In the genomic region with DNA sequence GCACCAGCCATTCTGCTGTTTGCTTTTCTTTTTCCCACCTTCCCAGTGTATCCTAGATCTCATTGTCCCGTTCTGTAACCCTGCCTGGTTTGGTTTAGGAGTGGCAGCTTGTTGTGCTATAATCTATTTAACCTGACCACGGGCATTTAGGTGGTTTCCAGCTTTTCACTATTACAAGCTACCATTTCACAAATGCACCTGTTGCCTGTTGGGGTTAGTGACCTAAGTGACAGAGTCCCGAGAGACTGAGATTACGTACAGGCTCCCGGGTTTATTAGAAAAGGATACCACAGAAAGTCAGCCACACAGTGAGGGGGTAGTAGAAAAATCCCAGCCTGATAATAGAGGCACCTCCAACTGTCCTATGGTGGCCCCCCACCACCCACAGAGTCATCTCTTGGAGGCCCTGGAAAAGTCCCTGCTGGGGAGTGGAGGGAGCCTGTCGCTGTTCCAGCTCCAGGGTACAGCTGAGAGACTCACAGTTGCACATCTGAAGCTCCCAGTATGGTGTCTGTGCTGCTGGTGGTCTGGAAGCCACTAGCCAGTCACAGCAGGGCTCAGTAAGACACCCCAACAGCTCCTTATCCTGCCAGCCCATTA, we compare ENCODE assay signal across 10 cellular contexts. TPM values are rescaled to one million over a fixed set of nuclear protein-coding genes. Genes with fewer than 3 reads are reported as not detected.
DNase-seq lines count a peak whose midpoint lies in the region; ATAC-seq and TF ChIP-seq lines count a peak whose summit lies in the region.
"Had no signal": no experiment of that assay in that cellular context is flagged by ENCODE, and none has a peak within 500 bp of the region (broad histone marks: within the 10 kb centered on the region; RNA-seq: fewer than 3 reads in every experiment).

No MANE protein-coding gene starts in this region.

- peak overlapping the region; percentile 70 to 83 for H3K4me3 Mint-ChIP-seq in activated T-cell treated with anti-CD3 and anti-CD28 coated beads, Interleukin-2, amount 50 U/mL, for 72 hours
- no peak overlapping the region for H3K4me3 Mint-ChIP-seq in Caco-2 (ENCODE audit: unreplicated experiment)

- TF ChIP-seq CTCF in Caco-2 (IDR thresholded peaks at IDR 0.05; ENCODE audit: insufficient read depth in 1 of 2, low read depth in 1 of 2, low read length in 1 of 2, severe bottlenecking in 1 of 2, unreplicated experiment in 1 of 2), result no peak

- no peaks in the 10 kb centered on the region for H3K4me1 ChIP-seq in Caco-2

- H3K4me1 Mint-ChIP-seq in activated T-cell treated with anti-CD3 and anti-CD28 coated beads, Interleukin-2, amount 50 U/mL, for 72 hours (ENCODE audit: low read depth), result peaks cover 87% of the 10 kb centered on the region
- H3K4me1 Mint-ChIP-seq in Caco-2 (ENCODE audit: low read depth, unreplicated experiment), result no peaks in the 10 kb centered on the region

- H3K27me3 Mint-ChIP-seq in activated T-cell treated with anti-CD3 and anti-CD28 coated beads, Interleukin-2, amount 50 U/mL, for 72 hours (ENCODE audit: low read depth), result no peaks in the 10 kb centered on the region
- H3K27me3 Mint-ChIP-seq in Caco-2 (ENCODE audit: insufficient read depth, unreplicated experiment), result no peaks in the 10 kb centered on the region

- H3K9me3 ChIP-seq in Caco-2, result no peaks in the 10 kb centered on the region

- no TSS peak for BruUV-seq in Caco-2 (replicated peaks; lab: Mats Ljungman, UMichigan)

- TF ChIP-seq POLR2A in GM15510 (IDR thresholded peaks at IDR 0.05; ENCODE audit: borderline replicate concordance, extremely low read depth, insufficient read length), result peak; percentile 7

- H3K4me3 ChIP-seq in Caco-2 (ENCODE audit: low read depth, low read length), result no peak overlapping the region

- intact Hi-C loops in Caco-2 (cut with micrococcal nuclease; ENCODE audit: unreplicated experiment) (no loop called here), left ventricle myocardium superior (cut with micrococcal nuclease) (no loop called here)

- POLR2A ChIA-PET in Caco-2 (lab: Charles Lee), result no interaction called here

- peak overlapping the region; percentile 98 for H3K27ac Mint-ChIP-seq in activated T-cell treated with anti-CD3 and anti-CD28 coated beads, Interleukin-2, amount 50 U/mL, for 72 hours
- no peak overlapping the region for H3K27ac Mint-ChIP-seq in Caco-2 (ENCODE audit: unreplicated experiment)

- H3K9me3 Mint-ChIP-seq in activated T-cell treated with anti-CD3 and anti-CD28 coated beads, Interleukin-2, amount 50 U/mL, for 72 hours, result peaks cover 7 to 8% of the 10 kb centered on the region in 2 donors
- no peaks in the 10 kb centered on the region for H3K9me3 Mint-ChIP-seq in Caco-2 (ENCODE audit: unreplicated experiment)

- in situ Hi-C loops in KBM-7 (cut with MboI; ENCODE audit: low pct_unique_long_range_greater_than_20kb, low sequenced_read_pairs), result loop anchor here (10.0 to 25.0 kb wide), 3 partner anchors 399 to 722 kb away; no protein-coding TSS in a partner anchor

- peak; percentile 64 to 65 for DNase-seq in activated T-cell treated with anti-CD3 and anti-CD28 coated beads, Interleukin-2, amount 50 U/mL, for 72 hours
- DNase-seq in Caco-2 (no peak), dedifferentiated amniotic fluid mesenchymal stem cell (ENCODE audit: extremely low spot score) (no peak), left ventricle myocardium superior (no peak), KBM-7 (no peak)
- DNase-seq: NCI-H2227 treated with DMSO at 0.1 percent for 48 hours had no signal

- H3K27me3 ChIP-seq in Caco-2 (replicated peaks; ENCODE audit: control insufficient read depth, insufficient read depth, low read length), result no peaks in the 10 kb centered on the region

- ATAC-seq in GM19395 (IDR thresholded peaks at IDR 0.05; ENCODE audit: unreplicated experiment) (peak; percentile 75), HG03095 (IDR thresholded peaks at IDR 0.05; ENCODE audit: unreplicated experiment) (peak; percentile 56), left ventricle myocardium superior (no peak)
- peak; percentile 51 to 52 for ATAC-seq in activated T-cell treated with anti-CD3 and anti-CD28 coated beads, Interleukin-2, amount 50 U/mL, for 72 hours (replicated peaks in 1 of 2)
- ATAC-seq: esophagus mucosa had no signal

- H3K36me3 Mint-ChIP-seq in activated T-cell treated with anti-CD3 and anti-CD28 coated beads, Interleukin-2, amount 50 U/mL, for 72 hours (ENCODE audit: insufficient read depth in 2 of 2), result peaks cover 18 to 34% of the 10 kb centered on the region in 2 donors
- peaks cover 9% of the 10 kb centered on the region for H3K36me3 Mint-ChIP-seq in Caco-2 (ENCODE audit: insufficient read depth, unreplicated experiment)

- no peaks in the 10 kb centered on the region; the same call in 1 of the 2 replicates for H3K36me3 ChIP-seq in Caco-2 (ENCODE audit: control insufficient read depth, insufficient read depth, low read length)

- CTCF ChIA-PET in Caco-2 (lab: Charles Lee), result interaction anchor here (0.6 kb wide), 1 partner anchor 212 kb away, joined by 5 read pairs; no protein-coding TSS in a partner anchor

RNA-seq across cellular contexts. Expression of gene CLEC16A, which starts 21.2 kb away (rescaled TPM):
- 10 to 100 TPM; 29.9 to 32.3 TPM for total RNA-seq in activated T-cell treated with anti-CD3 and anti-CD28 coated beads, Interleukin-2, amount 50 U/mL, for 72 hours
- total RNA-seq in Caco-2 (2022) (27.0 and 27.9 TPM in 2 replicates), left ventricle myocardium superior (20.6 TPM)

RNA-seq across cellular contexts. Expression of gene DEXI, which starts 23.3 kb away (rescaled TPM):
- total RNA-seq in activated T-cell treated with anti-CD3 and anti-CD28 coated beads, Interleukin-2, amount 50 U/mL, for 72 hours, result 10 to 100 TPM; 24.4 to 26.7 TPM
- total RNA-seq in Caco-2 (2022) (23.0 and 23.7 TPM in 2 replicates), left ventricle myocardium superior (124 TPM)

Comparison
In these comparisons a context has a peak if more than half of its experiments do, and no peak if none do; other contexts are left out.
1. DNase-seq: peak in activated T-cell treated with anti-CD3 and anti-CD28 coated beads, Interleukin-2, amount 50 U/mL, for 72 hours (2 of 2); none in Caco-2 (0 of 2), dedifferentiated amniotic fluid mesenchymal stem cell (single experiment), left ventricle myocardium superior (single experiment) and KBM-7 (single experiment).